In the genomic region with DNA sequence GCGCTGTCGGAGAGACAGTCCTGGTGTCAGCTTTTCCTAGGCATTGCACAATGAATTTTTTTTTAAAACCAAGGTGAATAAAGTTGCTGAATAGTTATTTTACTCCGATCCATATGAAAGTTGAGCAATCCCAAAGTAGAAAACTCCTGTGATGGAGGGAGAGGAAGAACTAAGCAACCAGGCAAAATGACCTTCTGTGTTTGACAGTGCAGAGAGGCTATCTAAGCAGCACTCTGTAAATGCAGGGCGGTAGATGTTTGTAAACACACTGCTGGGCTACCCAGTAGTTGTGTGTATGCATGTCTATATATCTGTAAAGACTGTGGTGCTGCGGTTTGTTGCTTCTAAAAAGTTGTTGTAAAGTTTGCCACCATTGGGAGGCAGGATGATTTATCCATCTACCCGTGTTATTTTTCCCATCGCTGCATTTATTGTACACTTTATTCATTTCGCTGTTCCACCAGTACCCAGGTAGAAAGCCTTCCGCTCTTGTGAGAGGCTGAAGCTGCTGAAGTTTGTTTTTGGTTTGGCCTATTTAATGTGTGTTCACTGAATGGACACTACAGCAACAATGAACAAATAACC, we compare ENCODE assay signal across 8 cellular contexts. TPM values are rescaled to one million over a fixed set of nuclear protein-coding genes. Genes with fewer than 3 reads are reported as not detected.
DNase-seq lines count a peak whose midpoint lies in the region; ATAC-seq and TF ChIP-seq lines count a peak whose summit lies in the region.

No MANE protein-coding gene starts in this region.

- no peaks in the 10 kb centered on the region for H3F3A ChIP-seq in neural cell (ENCODE audit: insufficient read depth, low read length, poor library complexity, severe bottlenecking)

- no peaks in the 10 kb centered on the region for H3K4me1 ChIP-seq in fibroblast of lung (ENCODE audit: control insufficient read depth, extremely low read depth, insufficient read depth, low read length)

- H3K27ac ChIP-seq in fibroblast of lung (ENCODE audit: insufficient read depth, low read length) (peak overlapping the region; percentile 88), neural cell (ENCODE audit: low read length) (no peak overlapping the region)

- no peak for TF ChIP-seq CTCF in WTC11 (IDR thresholded peaks at IDR 0.05)
- peak in 1 of 2 donors; percentile 10 for TF ChIP-seq CTCF in fibroblast of lung (conservative IDR thresholded peaks at IDR 0.05 in 1 of 2, IDR thresholded peaks at IDR 0.05 in 1 of 2; ENCODE audit: low read depth in 1 of 2, low read length in 2 of 2)
- no peak for TF ChIP-seq CTCF in neural cell (IDR thresholded peaks at IDR 0.05; ENCODE audit: poor library complexity, severe bottlenecking)

- H3K4me3 ChIP-seq in MG63 (peak overlapping the region; percentile 91), fibroblast of lung (replicated peaks in 1 of 4; ENCODE audit: control extremely low read depth in 1 of 4, insufficient read depth in 1 of 4, low read depth in 3 of 4, low read length in 4 of 4) (peak overlapping the region; percentile 75 to 88 (median 86)), neural cell (ENCODE audit: low read length) (peak overlapping the region; percentile 86)

- no peaks in the 10 kb centered on the region for H3K36me3 Mint-ChIP-seq in WTC11

- no peaks in the 10 kb centered on the region for H3K9me3 Mint-ChIP-seq in WTC11

- peak overlapping the region; percentile 89 for H3K4me2 ChIP-seq in fibroblast of lung (ENCODE audit: extremely low read depth, insufficient read depth, low read length)
- H3K4me2 ChIP-seq in neural cell (ENCODE audit: low read length) = peak overlapping the region; percentile 77

- H3K36me3 ChIP-seq in MG63 = no peaks in the 10 kb centered on the region
- no peaks in the 10 kb centered on the region for H3K36me3 ChIP-seq in fibroblast of lung (ENCODE audit: control insufficient read depth, insufficient read depth, low read length)
- H3K36me3 ChIP-seq in neural cell (ENCODE audit: insufficient read depth, low read length) = no peaks in the 10 kb centered on the region

- peak overlapping the region; percentile 81 for H3K27ac Mint-ChIP-seq in WTC11

- peak; percentile 24 for TF ChIP-seq RAD21 in neural cell (conservative IDR thresholded peaks at IDR 0.05)

- POLR2A ChIA-PET in WTC11 (lab: Charles Lee) = interaction anchor here (1.0 to 1.5 kb wide), 3 partner anchors 9 to 42 kb away, joined by 3 to 5 read pairs (median 4); no protein-coding TSS in a partner anchor

- H3K79me2 ChIP-seq in fibroblast of lung (ENCODE audit: control insufficient read depth, insufficient read depth, low read length) (peaks cover 46% of the 10 kb centered on the region), neural cell (replicated peaks; ENCODE audit: insufficient read depth, low read length) (peaks cover 15% of the 10 kb centered on the region)

- CTCF ChIA-PET in WTC11 (lab: Charles Lee) = interaction anchor here (1.0 to 1.2 kb wide), 2 partner anchors 70 to 367 kb away, joined by 3 to 6 read pairs; no protein-coding TSS in a partner anchor

- no peak for TF ChIP-seq EP300 in neural cell (conservative IDR thresholded peaks at IDR 0.05; ENCODE audit: poor library complexity, severe bottlenecking)

- no peaks in the 10 kb centered on the region for H3K9me2 ChIP-seq in neural cell (ENCODE audit: insufficient read depth, low read length)

- H2AFZ ChIP-seq in fibroblast of lung (ENCODE audit: low read length) (peak overlapping the region; percentile 21), neural cell (ENCODE audit: low read depth, low read length) (no peak overlapping the region)

- no peak for ATAC-seq in WTC11
- no peak for ATAC-seq in GM21723 (IDR thresholded peaks at IDR 0.05; ENCODE audit: unreplicated experiment)

- peaks cover 45% of the 10 kb centered on the region for H3K4me1 Mint-ChIP-seq in WTC11

- H4K20me1 ChIP-seq in fibroblast of lung (ENCODE audit: control insufficient read depth, extremely low read depth, insufficient read depth, low read length) = no peaks in the 10 kb centered on the region
- no peaks in the 10 kb centered on the region for H4K20me1 ChIP-seq in neural cell (ENCODE audit: insufficient read depth)

- H3K4me3 Mint-ChIP-seq in WTC11 = peak overlapping the region; percentile 93

- H3K27me3 Mint-ChIP-seq in WTC11 (ENCODE audit: low read depth) = no peaks in the 10 kb centered on the region

- DNase-seq in EL (peak; percentile 50), MG63 (no peak), WTC11 (ENCODE audit: low spot score) (no peak), fibroblast of lung (ENCODE audit: low read depth in 2 of 2) (peak; percentile 41 to 42), NCI-H1436 (lab: John Stamatoyannopoulos, UW) (no peak)
- no peak for DNase-seq in stimulated activated CD4-positive, alpha-beta T cell treated with anti-CD3 and anti-CD28 coated beads, Interleukin-1b, Interleukin-23, amount 100 ng/mL, for 48 hours

- H3K9ac ChIP-seq in fibroblast of lung (ENCODE audit: insufficient read depth, low read length) = peak overlapping the region; percentile 78
- H3K9ac ChIP-seq in neural cell (ENCODE audit: low read length) = peak overlapping the region; percentile 99

- H3K27me3 ChIP-seq in MG63 (no peaks in the 10 kb centered on the region), fibroblast of lung (ENCODE audit: control insufficient read depth, insufficient read depth, low read length) (no peaks in the 10 kb centered on the region), neural cell (ENCODE audit: insufficient read depth, low read depth, low read length) (no peaks in the 10 kb centered on the region)

- H3K9me3 ChIP-seq in MG63 = 0 out of 2 replicates have a peak, but pooled peaks cover under 1% of the 10 kb centered on the region
- H3K9me3 ChIP-seq in fibroblast of lung (ENCODE audit: control insufficient read depth, insufficient read depth, low read depth, low read length) = no peaks in the 10 kb centered on the region
- no peaks in the 10 kb centered on the region for H3K9me3 ChIP-seq in neural cell (ENCODE audit: low read length)

TF ChIP-seq in WTC11, 78 proteins besides CTCF, POLR2A, EP300 and RAD21 (continues in another document):
- TF ChIP-seq, protein P1, sequence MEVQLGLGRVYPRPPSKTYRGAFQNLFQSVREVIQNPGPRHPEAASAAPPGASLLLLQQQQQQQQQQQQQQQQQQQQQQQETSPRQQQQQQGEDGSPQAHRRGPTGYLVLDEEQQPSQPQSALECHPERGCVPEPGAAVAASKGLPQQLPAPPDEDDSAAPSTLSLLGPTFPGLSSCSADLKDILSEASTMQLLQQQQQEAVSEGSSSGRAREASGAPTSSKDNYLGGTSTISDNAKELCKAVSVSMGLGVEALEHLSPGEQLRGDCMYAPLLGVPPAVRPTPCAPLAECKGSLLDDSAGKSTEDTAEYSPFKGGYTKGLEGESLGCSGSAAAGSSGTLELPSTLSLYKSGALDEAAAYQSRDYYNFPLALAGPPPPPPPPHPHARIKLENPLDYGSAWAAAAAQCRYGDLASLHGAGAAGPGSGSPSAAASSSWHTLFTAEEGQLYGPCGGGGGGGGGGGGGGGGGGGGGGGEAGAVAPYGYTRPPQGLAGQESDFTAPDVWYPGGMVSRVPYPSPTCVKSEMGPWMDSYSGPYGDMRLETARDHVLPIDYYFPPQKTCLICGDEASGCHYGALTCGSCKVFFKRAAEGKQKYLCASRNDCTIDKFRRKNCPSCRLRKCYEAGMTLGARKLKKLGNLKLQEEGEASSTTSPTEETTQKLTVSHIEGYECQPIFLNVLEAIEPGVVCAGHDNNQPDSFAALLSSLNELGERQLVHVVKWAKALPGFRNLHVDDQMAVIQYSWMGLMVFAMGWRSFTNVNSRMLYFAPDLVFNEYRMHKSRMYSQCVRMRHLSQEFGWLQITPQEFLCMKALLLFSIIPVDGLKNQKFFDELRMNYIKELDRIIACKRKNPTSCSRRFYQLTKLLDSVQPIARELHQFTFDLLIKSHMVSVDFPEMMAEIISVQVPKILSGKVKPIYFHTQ (CRISPR knock-in tag; IDR thresholded peaks at IDR 0.05) = no peak

TF ChIP-seq in neural cell, 6 proteins besides CTCF, POLR2A, EP300 and RAD21:
- TF ChIP-seq TAF1 (IDR thresholded peaks at IDR 0.05; ENCODE audit: low read depth) (no peak), SMC3 (conservative IDR thresholded peaks at IDR 0.05; ENCODE audit: poor library complexity) (peak; percentile 28)

RNA-seq across cellular contexts. Expression of a gene that starts 1.3 kb away (rescaled TPM):
- total RNA-seq in MG63 (2014; rRNA removed; shearing (Covaris generic); ENCODE audit: low replicate concordance) = 2.3 and 3.0 TPM in 2 replicates
- total RNA-seq in WTC11 (2021) (13.8 to 23.5 TPM (median 16.7 TPM) in 3 replicates), fibroblast of lung (3.6 and 4.3 TPM in 2 replicates)
- polyA plus RNA-seq in fibroblast of lung (4.5 and 8.9 TPM in 2 replicates), neural cell (0.80 and 1.6 TPM in 2 replicates)
- 3.4 and 7.1 TPM in 2 replicates for polyA plus RNA-seq in fibroblast of lung (2012)
- polyA minus RNA-seq in fibroblast of lung (ENCODE audit: low replicate concordance) (7.5 and 12.1 TPM in 2 replicates), neural cell (2.9 and 3.7 TPM in 2 replicates)

Comparison
In these comparisons a context has a peak if more than half of its experiments do, and no peak if none do; other contexts are left out.
1. DNase-seq: peak in EL (single experiment) and fibroblast of lung (2 of 2); none in MG63 (single experiment), WTC11 (single experiment), NCI-H1436 (single experiment) and stimulated activated CD4-positive, alpha-beta T cell treated with anti-CD3 and anti-CD28 coated beads, Interleukin-1b, Interleukin-23, amount 100 ng/mL, for 48 hours (single experiment).
2. Peak in every context shown above with its lines, with median percentiles within 50 percentile points of each other: H3K4me3 ChIP-seq.